Comparison of ENCODE assay signal across 11 cellular contexts in genomic region chr4:160142579-160142978, GRCh38.
DNase-seq lines count a peak whose midpoint lies in the region; ATAC-seq, FAIRE-seq and TF ChIP-seq lines count a peak whose summit lies in the region.
"Had no signal": no experiment of that assay in that cellular context is flagged by ENCODE, and none has a peak within 500 bp of the region (broad histone marks: within the 10 kb centered on the region; RNA-seq: fewer than 3 reads in every experiment).

No MANE protein-coding gene starts in this region.

- no peak overlapping the region for H3K4me3 ChIP-seq in BLaER1
- H3K4me3 ChIP-seq in right atrium auricular region: no peak overlapping the region
- H3K4me3 ChIP-seq in foreskin fibroblast (ENCODE audit: low read depth in 1 of 2, low read length in 2 of 2): no peak overlapping the region
- H3K4me3 ChIP-seq: ascending aorta had no signal

- peak overlapping the region; percentile 13; the same call in 1 of the 2 replicates for H3K4me2 ChIP-seq in BLaER1

- H3K36me3 ChIP-seq in BLaER1 (no peaks in the 10 kb centered on the region), right atrium auricular region (no peaks in the 10 kb centered on the region)
- H3K36me3 ChIP-seq: ascending aorta had no signal

- TF ChIP-seq CTCF in right atrium auricular region (IDR thresholded peaks at IDR 0.05) (no peak), foreskin fibroblast (IDR thresholded peaks at IDR 0.05; ENCODE audit: low read depth, low read length) (no peak)

- H3K27ac ChIP-seq in BLaER1 (no peak overlapping the region), right atrium auricular region (no peak overlapping the region)
- H3K27ac ChIP-seq: ascending aorta had no signal

- no peaks in the 10 kb centered on the region for H3K27me3 ChIP-seq in BLaER1
- no peaks in the 10 kb centered on the region for H3K27me3 ChIP-seq in right atrium auricular region
- H3K27me3 ChIP-seq: ascending aorta had no signal

- H3K9me3 ChIP-seq in BLaER1: no peaks in the 10 kb centered on the region
- H3K9me3 ChIP-seq in right atrium auricular region: no peaks in the 10 kb centered on the region
- H3K9me3 ChIP-seq: ascending aorta had no signal

- FAIRE-seq in GM19239 (lab: Jason Lieb, UNC): peak; percentile 70
- FAIRE-seq in frontal cortex (lab: Jason Lieb, UNC): no peak

- H3K9ac ChIP-seq in BLaER1: no peak overlapping the region

- ATAC-seq in HG02571 (IDR thresholded peaks at IDR 0.05; ENCODE audit: unreplicated experiment) (peak; percentile 97), HG03280 (IDR thresholded peaks at IDR 0.05; ENCODE audit: unreplicated experiment) (peak; percentile 97)

- H4K20me1 ChIP-seq in BLaER1: no peaks in the 10 kb centered on the region

- DNase-seq in GM19239 (ENCODE audit: insufficient read length, low spot score): no peak
- no peak for DNase-seq in right atrium auricular region (ENCODE audit: low spot score)
- no peak for DNase-seq in frontal cortex (ENCODE audit: low spot score in 2 of 2)
- DNase-seq in glomerular visceral epithelial cell (ENCODE audit: extremely low spot score): no peak
- DNase-seq in foreskin fibroblast: no peak
- DNase-seq: activated CD8-positive, alpha-beta memory T cell treated with anti-CD3 and anti-CD28 coated beads, Interleukin-2, amount 50 U/mL, for 4 hours; endodermal cell had no signal

- H3K4me1 ChIP-seq in BLaER1: peaks cover 9% of the 10 kb centered on the region; the same call in 1 of the 2 replicates
- H3K4me1 ChIP-seq in right atrium auricular region: no peaks in the 10 kb centered on the region
- H3K4me1 ChIP-seq: ascending aorta had no signal
